ENCODE assay signal across 9 cellular contexts in the genomic region with DNA sequence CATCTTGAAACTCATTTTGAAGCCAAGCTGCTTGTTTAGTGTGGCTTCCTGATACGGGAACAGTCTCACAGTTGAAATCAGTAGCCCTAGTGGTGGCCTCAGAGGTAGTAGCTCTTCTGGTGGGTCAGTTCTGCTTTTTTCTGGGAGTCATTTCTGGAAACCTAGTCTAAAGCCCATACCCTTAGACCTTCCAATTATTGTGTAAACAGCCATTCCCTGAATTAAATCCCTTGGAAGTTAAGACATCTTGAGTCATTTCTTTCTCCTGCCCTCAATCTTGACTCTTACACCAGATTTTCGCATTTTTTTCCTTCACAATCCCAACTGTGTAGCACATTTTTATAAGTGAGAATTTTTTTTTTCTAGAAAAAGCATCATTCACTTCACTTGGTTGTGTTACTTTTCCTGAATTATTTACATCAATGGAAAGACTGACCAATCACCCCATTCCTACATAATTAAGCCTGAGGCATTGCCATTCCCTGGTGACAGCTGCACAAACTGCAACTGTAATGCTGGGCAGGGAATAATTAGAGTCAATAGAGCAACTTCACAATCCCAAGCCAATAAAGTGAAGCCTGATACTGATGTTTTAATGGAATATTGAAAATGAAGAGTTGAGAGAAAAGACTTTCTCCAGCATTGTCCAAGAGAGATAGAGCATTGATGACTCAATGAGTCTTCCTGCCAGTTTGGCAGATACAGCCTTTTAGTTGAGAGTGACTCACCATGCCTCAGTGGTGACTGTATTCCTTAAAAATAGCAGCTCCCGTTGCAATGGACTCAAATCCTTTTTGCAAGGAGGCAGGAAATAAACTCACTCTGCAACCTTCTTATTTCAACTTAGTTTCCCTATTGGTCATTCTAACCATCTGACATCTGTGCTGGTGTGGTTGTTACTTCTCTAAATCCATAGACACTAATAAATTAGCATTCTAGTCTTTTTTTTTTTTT. TPM values are rescaled to one million over a fixed set of nuclear protein-coding genes. Genes with fewer than 3 reads are reported as not detected.
A peak's percentile ranks its signal among the peaks of the same experiment; 100 is the strongest.
DNase-seq lines count a peak whose midpoint lies in the region; ATAC-seq and TF ChIP-seq lines count a peak whose summit lies in the region.
"Had no signal": no experiment of that assay in that cellular context is flagged by ENCODE, and none has a peak within 500 bp of the region (broad histone marks: within the 10 kb centered on the region; RNA-seq: fewer than 3 reads in every experiment).

No MANE protein-coding gene starts in this region.

- peaks cover 0 to 2% of the 10 kb centered on the region in 2 donors for H3K27me3 Mint-ChIP-seq in natural killer cell treated with Interleukin-12 subunit alpha and Interleukin-12 subunit beta and Interleukin-15 and Interleukin-18, amount 100 ng/mL, for 72 hours

- H3K36me3 ChIP-seq in adipocyte (ENCODE audit: control insufficient read depth, insufficient read depth, low read length, severe bottlenecking) (no peaks in the 10 kb centered on the region), testis (ENCODE audit: low read depth, missing control alignments) (no peaks in the 10 kb centered on the region)
- H3K36me3 ChIP-seq: ovary had no signal

- peaks cover 6% of the 10 kb centered on the region for H3K36me3 Mint-ChIP-seq in natural killer cell treated with Interleukin-12 subunit alpha and Interleukin-12 subunit beta and Interleukin-15 and Interleukin-18, amount 100 ng/mL, for 72 hours

- H3K4me3 ChIP-seq in adipocyte (ENCODE audit: low read length) (peak overlapping the region; percentile 80), testis (no peak overlapping the region)
- H3K4me3 ChIP-seq: ovary had no signal

- intact Hi-C loops in testis (cut with DNase I; ENCODE audit: low total_unique reads), result no loop called here

- peaks cover 36% of the 10 kb centered on the region for H3K4me1 ChIP-seq in adipocyte (ENCODE audit: control insufficient read depth, insufficient read depth, low read length)
- no peaks in the 10 kb centered on the region for H3K4me1 ChIP-seq in testis

- 51 to 56% methylated on average over 3 of the region's 3 CpGs for WGBS in testis, 2 donors

- ATAC-seq in GM18520 (IDR thresholded peaks at IDR 0.05; ENCODE audit: unreplicated experiment) (peak; percentile 43), HG03520 (IDR thresholded peaks at IDR 0.05; ENCODE audit: unreplicated experiment) (peak; percentile 70)
- no peak for ATAC-seq in natural killer cell treated with Interleukin-12 subunit alpha and Interleukin-12 subunit beta and Interleukin-15 and Interleukin-18, amount 100 ng/mL, for 72 hours

- TF ChIP-seq CTCF in testis (IDR thresholded peaks at IDR 0.05), result no peak

- no peak for TF ChIP-seq POLR2A in testis (IDR thresholded peaks at IDR 0.05)

- H3K27ac Mint-ChIP-seq in natural killer cell treated with Interleukin-12 subunit alpha and Interleukin-12 subunit beta and Interleukin-15 and Interleukin-18, amount 100 ng/mL, for 72 hours, result no peak overlapping the region

- DNase-seq in adipocyte (ENCODE audit: low read depth), result peak; percentile 94
- peak; percentile 14 for DNase-seq in iPS-NIHi11 (ENCODE audit: low spot score)
- DNase-seq in testis, result peak; percentile 30
- no peak for DNase-seq in NK-92 (lab: John Stamatoyannopoulos, UW; ENCODE audit: unreplicated experiment)
- no peak for DNase-seq in natural killer cell treated with Interleukin-12 subunit alpha and Interleukin-12 subunit beta and Interleukin-15 and Interleukin-18, amount 100 ng/mL, for 72 hours (ENCODE audit: low spot score)
- no peak for DNase-seq in G401 (ENCODE audit: low spot score)

- H3K4me1 Mint-ChIP-seq in natural killer cell treated with Interleukin-12 subunit alpha and Interleukin-12 subunit beta and Interleukin-15 and Interleukin-18, amount 100 ng/mL, for 72 hours (ENCODE audit: low read depth in 2 of 2), result peaks cover 0 to 13% of the 10 kb centered on the region in 2 donors

- H3K4me3 Mint-ChIP-seq in natural killer cell treated with Interleukin-12 subunit alpha and Interleukin-12 subunit beta and Interleukin-15 and Interleukin-18, amount 100 ng/mL, for 72 hours, result no peak overlapping the region

- peak overlapping the region; percentile 87 for H3K9ac ChIP-seq in adipocyte (ENCODE audit: low read length)

- H3K27me3 ChIP-seq in adipocyte (replicated peaks; ENCODE audit: control insufficient read depth, insufficient read depth, low read length) (no peaks in the 10 kb centered on the region), testis (no peaks in the 10 kb centered on the region)
- H3K27me3 ChIP-seq: ovary had no signal

- H3K9me3 Mint-ChIP-seq in natural killer cell treated with Interleukin-12 subunit alpha and Interleukin-12 subunit beta and Interleukin-15 and Interleukin-18, amount 100 ng/mL, for 72 hours, result no peaks in the 10 kb centered on the region

- H3K27ac ChIP-seq in testis, result no peak overlapping the region
- H3K27ac ChIP-seq: ovary had no signal

- in situ Hi-C loops in G401 (cut with HindIII; ENCODE audit: low sequenced_read_pairs), result no loop called here

- H3K9me3 ChIP-seq in adipocyte (ENCODE audit: control insufficient read depth, low read length) (no peaks in the 10 kb centered on the region), testis (no peaks in the 10 kb centered on the region)
- H3K9me3 ChIP-seq: ovary had no signal

RNA-seq across cellular contexts. Expression of gene SEPSECS, which starts 13.0 kb away (rescaled TPM):
- 10 to 100 TPM; 18.2 to 18.3 TPM for total RNA-seq in testis
- 12.7 TPM for polyA plus RNA-seq in testis (ENCODE audit: insufficient read depth, low read depth, low replicate concordance)
- 10 to 100 TPM; 11.3 to 11.7 TPM for total RNA-seq in natural killer cell treated with Interleukin-12 subunit alpha and Interleukin-12 subunit beta and Interleukin-15 and Interleukin-18, amount 100 ng/mL, for 72 hours
- total RNA-seq in G401 (2014; rRNA removed; shearing (Covaris generic)), result 4.7 and 5.9 TPM in 2 replicates

Comparison
In these comparisons a context has a peak if more than half of its experiments do, and no peak if none do; other contexts are left out.
1. ATAC-seq: peak in GM18520 (single experiment) and HG03520 (single experiment); none in natural killer cell treated with Interleukin-12 subunit alpha and Interleukin-12 subunit beta and Interleukin-15 and Interleukin-18, amount 100 ng/mL, for 72 hours (0 of 2).
2. DNase-seq: peak in adipocyte (single experiment), iPS-NIHi11 (single experiment) and testis (single experiment); none in NK-92 (single experiment), natural killer cell treated with Interleukin-12 subunit alpha and Interleukin-12 subunit beta and Interleukin-15 and Interleukin-18, amount 100 ng/mL, for 72 hours (single experiment) and G401 (single experiment).